In genomic region chr3:29397406-29397805, GRCh38 we compare ENCODE assay signal across 16 cellular contexts.
DNase-seq lines count a peak whose midpoint lies in the region; TF ChIP-seq lines count a peak whose summit lies in the region.
"Had no signal": no experiment of that assay in that cellular context is flagged by ENCODE, and none has a peak within 500 bp of the region (broad histone marks: within the 10 kb centered on the region; RNA-seq: fewer than 3 reads in every experiment).

No MANE protein-coding gene starts in this region.

- TF ChIP-seq RAD21 in SK-N-SH (IDR thresholded peaks at IDR 0.05; ENCODE audit: low read length): no peak

- H3K9me3 ChIP-seq in OCI-LY1 (ENCODE audit: low read length) (no peaks in the 10 kb centered on the region; the same call in 1 of the 2 replicates), MG63 (no peaks in the 10 kb centered on the region), SK-N-SH (no peaks in the 10 kb centered on the region)
- H3K9me3 ChIP-seq: HAP-1 had no signal

- intact Hi-C loops in posterior cingulate gyrus (cut with DNase I): no loop called here

- H3F3A ChIP-seq in OCI-LY1 (ENCODE audit: insufficient read depth, low read length) (no peaks in the 10 kb centered on the region; the same call in 1 of the 2 replicates), SK-N-SH (replicated peaks; ENCODE audit: insufficient read depth) (no peaks in the 10 kb centered on the region)

- H3K4me1 ChIP-seq in OCI-LY1 (ENCODE audit: insufficient read depth, low read length, severe bottlenecking): peaks cover 58% of the 10 kb centered on the region
- no peaks in the 10 kb centered on the region; a peak in 1 of 4 replicates for H3K4me1 ChIP-seq in SK-N-SH (ENCODE audit: control insufficient read depth in 1 of 2, insufficient read depth in 2 of 2, low read depth in 1 of 2, low read length in 1 of 2)
- H3K4me1 ChIP-seq: HAP-1 had no signal

- H3K79me2 ChIP-seq in OCI-LY1 (ENCODE audit: insufficient read depth, low read length): peaks cover 4% of the 10 kb centered on the region
- H3K79me2 ChIP-seq in SK-N-SH (ENCODE audit: insufficient read depth): peaks cover 69% of the 10 kb centered on the region

- H3K36me3 ChIP-seq in OCI-LY1 (ENCODE audit: insufficient read depth, low read length): no peaks in the 10 kb centered on the region
- no peaks in the 10 kb centered on the region for H3K36me3 ChIP-seq in MG63
- peaks cover 3 to 8% of the 10 kb centered on the region in 2 experiments for H3K36me3 ChIP-seq in SK-N-SH (replicated peaks in 1 of 2; ENCODE audit: control insufficient read depth in 1 of 2, insufficient read depth in 2 of 2, low read length in 1 of 2)
- H3K36me3 ChIP-seq: HAP-1 had no signal

- H3K9ac ChIP-seq in OCI-LY1 (ENCODE audit: low read length): no peak overlapping the region
- H3K9ac ChIP-seq in SK-N-SH: no peak overlapping the region

- TF ChIP-seq CTCF in OCI-LY1 (IDR thresholded peaks at IDR 0.05; ENCODE audit: low read length) (no peak), SK-N-SH (IDR thresholded peaks at IDR 0.05) (no peak)

- H3K4me2 ChIP-seq in OCI-LY1 (ENCODE audit: low read length) (no peak overlapping the region), SK-N-SH (no peak overlapping the region)

- H4K20me1 ChIP-seq in OCI-LY1 (ENCODE audit: insufficient read depth, low read length) (no peaks in the 10 kb centered on the region), SK-N-SH (ENCODE audit: insufficient read depth) (no peaks in the 10 kb centered on the region)

- 98% methylated on average over 3 of the region's 3 CpGs for WGBS in SK-N-SH (ENCODE audit: low lambda C conversion rate)

- H3K27me3 ChIP-seq in OCI-LY1 (ENCODE audit: insufficient read depth, low read length) (no peaks in the 10 kb centered on the region), MG63 (no peaks in the 10 kb centered on the region), SK-N-SH (ENCODE audit: insufficient read depth) (no peaks in the 10 kb centered on the region)

- H3K27ac ChIP-seq in OCI-LY1 (ENCODE audit: low read depth, low read length, poor library complexity, severe bottlenecking) (peak overlapping the region; percentile 55), SK-N-SH (ENCODE audit: low read depth in 2 of 2, low read length in 1 of 2) (no peak overlapping the region)

- POLR2A ChIA-PET in SK-N-SH (lab: Yijun Ruan, JAX): no interaction called here

- H3K4me3 ChIP-seq in OCI-LY1 (ENCODE audit: low read depth, low read length, poor library complexity, severe bottlenecking) (no peak overlapping the region), MG63 (no peak overlapping the region), SK-N-SH (ENCODE audit: low read depth in 2 of 2, low read length in 1 of 2) (no peak overlapping the region)
- H3K4me3 ChIP-seq: HAP-1 had no signal

- CTCF ChIA-PET in SK-N-SH (lab: Yijun Ruan, JAX): interaction anchor here (1.2 to 1.7 kb wide), 2 partner anchors 9 to 11 kb away, joined by 3 to 6 read pairs; no protein-coding TSS in a partner anchor

- H2AFZ ChIP-seq in OCI-LY1 (ENCODE audit: low read length) (no peak overlapping the region), SK-N-SH (ENCODE audit: low read depth) (no peak overlapping the region)

- TF ChIP-seq EP300 in SK-N-SH (IDR thresholded peaks at IDR 0.05; ENCODE audit: borderline replicate concordance in 1 of 2, low read depth in 1 of 2, low read length in 1 of 2): no peak

- DNase-seq in SIG-M5 treated with dmso at 0.1 percent for 504 hours (lab: John Stamatoyannopoulos, UW; ENCODE audit: unreplicated experiment) (peak; percentile 14), SIG-M5 (lab: John Stamatoyannopoulos, UW) (no peak), MV-4-11 (lab: John Stamatoyannopoulos, UW) (peak; percentile 0), MG63 (no peak), SK-N-SH (no peak), posterior cingulate gyrus (no peak)
- DNase-seq: C1 segment of cervical spinal cord; Calu3; CD4-positive, alpha-beta memory T cell; COR-L47; DMS53; DMS79 treated with DMSO at 0.1 percent for 48 hours; GOT3; HFFc6 had no signal

- H3K9me2 ChIP-seq in OCI-LY1 (ENCODE audit: low read depth, low read length) (no peaks in the 10 kb centered on the region), SK-N-SH (no peaks in the 10 kb centered on the region)

TF ChIP-seq in SK-N-SH, 30 proteins besides CTCF, POLR2A, EP300 and RAD21:
- TF ChIP-seq RCOR1 (IDR thresholded peaks at IDR 0.05; ENCODE audit: low read length) (no peak), RFX5 (IDR thresholded peaks at IDR 0.05; ENCODE audit: low read length) (no peak), POLR2AphosphoS5 (IDR thresholded peaks at IDR 0.05; ENCODE audit: low read depth, low read length) (no peak), MEF2A (IDR thresholded peaks at IDR 0.05; ENCODE audit: borderline replicate concordance, low read depth) (no peak), EZH2phosphoT487 (IDR thresholded peaks at IDR 0.05; ENCODE audit: borderline replicate concordance, low read depth) (no peak), REST (IDR thresholded peaks at IDR 0.05; ENCODE audit: low read depth, low read length) (no peak), GABPA (IDR thresholded peaks at IDR 0.05; ENCODE audit: low read depth) (no peak), FOXJ3 (CRISPR knock-in tag; IDR thresholded peaks at IDR 0.05) (no peak)
TF ChIP-seq in SK-N-SH: peak in this region for 0.

Comparison
In these comparisons a context has a peak if more than half of its experiments do, and no peak if none do; other contexts are left out.
1. DNase-seq: peak in SIG-M5 treated with dmso at 0.1 percent for 504 hours (single experiment) and MV-4-11 (single experiment); none in SIG-M5 (single experiment), MG63 (single experiment), SK-N-SH (single experiment) and posterior cingulate gyrus (0 of 10).